In the genomic region with DNA sequence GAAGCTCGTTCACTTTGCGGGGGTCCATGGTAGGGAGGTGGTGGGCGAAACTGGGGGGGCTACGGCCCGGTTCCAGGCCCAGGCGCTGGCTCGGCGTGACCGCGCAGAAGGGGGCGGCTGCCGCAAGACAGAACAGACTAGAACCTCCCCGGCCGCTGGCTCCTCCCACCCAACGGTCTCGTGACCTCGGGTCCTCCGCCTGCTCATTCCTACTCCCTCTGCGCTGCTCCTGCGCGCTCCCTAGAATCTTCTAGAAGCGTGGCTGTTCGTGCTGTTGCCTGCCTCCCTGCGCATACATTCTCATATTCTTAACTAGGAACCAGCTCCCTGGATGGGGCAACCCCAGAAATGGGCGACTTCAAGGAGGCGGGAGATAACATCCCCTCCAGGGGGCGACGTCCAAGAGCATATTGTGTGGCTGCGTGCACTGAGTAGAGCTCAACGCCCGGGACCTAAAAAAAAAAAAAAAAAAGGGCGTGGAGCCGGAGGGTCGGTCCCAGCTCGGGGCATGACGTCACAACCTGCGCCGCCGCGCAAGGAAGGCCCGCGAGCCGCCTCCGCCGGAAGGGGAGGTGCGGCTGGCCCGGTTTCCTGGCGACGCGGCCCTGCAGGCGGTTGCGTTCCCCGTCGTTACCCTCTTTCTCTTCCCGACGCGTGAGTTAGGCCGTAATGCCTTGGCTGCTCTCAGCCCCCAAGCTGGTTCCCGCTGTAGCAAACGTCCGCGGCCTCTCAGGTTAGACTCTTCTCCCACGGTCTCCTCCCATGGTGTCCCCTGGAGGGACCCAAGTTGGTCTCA, we compare ENCODE assay signal across 1 cellular context.
A peak's percentile ranks its signal among the peaks of the same experiment; 100 is the strongest.
TF ChIP-seq lines count a peak whose summit lies in the region.

A gene (minus strand): TSS at position 127 of the 796 bp plus-strand sequence. CDS start 99 bp downstream, at position 28.
A gene (plus strand): TSS at position 636 of the 796 bp plus-strand sequence. CDS start 34 bp downstream, at position 670.

TF ChIP-seq in GM12878, 131 proteins besides CTCF, POLR2A, EP300 and RAD21 (continued from another document):
- TF ChIP-seq, protein P1, sequence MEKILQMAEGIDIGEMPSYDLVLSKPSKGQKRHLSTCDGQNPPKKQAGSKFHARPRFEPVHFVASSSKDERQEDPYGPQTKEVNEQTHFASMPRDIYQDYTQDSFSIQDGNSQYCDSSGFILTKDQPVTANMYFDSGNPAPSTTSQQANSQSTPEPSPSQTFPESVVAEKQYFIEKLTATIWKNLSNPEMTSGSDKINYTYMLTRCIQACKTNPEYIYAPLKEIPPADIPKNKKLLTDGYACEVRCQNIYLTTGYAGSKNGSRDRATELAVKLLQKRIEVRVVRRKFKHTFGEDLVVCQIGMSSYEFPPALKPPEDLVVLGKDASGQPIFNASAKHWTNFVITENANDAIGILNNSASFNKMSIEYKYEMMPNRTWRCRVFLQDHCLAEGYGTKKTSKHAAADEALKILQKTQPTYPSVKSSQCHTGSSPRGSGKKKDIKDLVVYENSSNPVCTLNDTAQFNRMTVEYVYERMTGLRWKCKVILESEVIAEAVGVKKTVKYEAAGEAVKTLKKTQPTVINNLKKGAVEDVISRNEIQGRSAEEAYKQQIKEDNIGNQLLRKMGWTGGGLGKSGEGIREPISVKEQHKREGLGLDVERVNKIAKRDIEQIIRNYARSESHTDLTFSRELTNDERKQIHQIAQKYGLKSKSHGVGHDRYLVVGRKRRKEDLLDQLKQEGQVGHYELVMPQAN (conservative IDR thresholded peaks at IDR 0.05), result peak; percentile 95
- TF ChIP-seq, protein P2, sequence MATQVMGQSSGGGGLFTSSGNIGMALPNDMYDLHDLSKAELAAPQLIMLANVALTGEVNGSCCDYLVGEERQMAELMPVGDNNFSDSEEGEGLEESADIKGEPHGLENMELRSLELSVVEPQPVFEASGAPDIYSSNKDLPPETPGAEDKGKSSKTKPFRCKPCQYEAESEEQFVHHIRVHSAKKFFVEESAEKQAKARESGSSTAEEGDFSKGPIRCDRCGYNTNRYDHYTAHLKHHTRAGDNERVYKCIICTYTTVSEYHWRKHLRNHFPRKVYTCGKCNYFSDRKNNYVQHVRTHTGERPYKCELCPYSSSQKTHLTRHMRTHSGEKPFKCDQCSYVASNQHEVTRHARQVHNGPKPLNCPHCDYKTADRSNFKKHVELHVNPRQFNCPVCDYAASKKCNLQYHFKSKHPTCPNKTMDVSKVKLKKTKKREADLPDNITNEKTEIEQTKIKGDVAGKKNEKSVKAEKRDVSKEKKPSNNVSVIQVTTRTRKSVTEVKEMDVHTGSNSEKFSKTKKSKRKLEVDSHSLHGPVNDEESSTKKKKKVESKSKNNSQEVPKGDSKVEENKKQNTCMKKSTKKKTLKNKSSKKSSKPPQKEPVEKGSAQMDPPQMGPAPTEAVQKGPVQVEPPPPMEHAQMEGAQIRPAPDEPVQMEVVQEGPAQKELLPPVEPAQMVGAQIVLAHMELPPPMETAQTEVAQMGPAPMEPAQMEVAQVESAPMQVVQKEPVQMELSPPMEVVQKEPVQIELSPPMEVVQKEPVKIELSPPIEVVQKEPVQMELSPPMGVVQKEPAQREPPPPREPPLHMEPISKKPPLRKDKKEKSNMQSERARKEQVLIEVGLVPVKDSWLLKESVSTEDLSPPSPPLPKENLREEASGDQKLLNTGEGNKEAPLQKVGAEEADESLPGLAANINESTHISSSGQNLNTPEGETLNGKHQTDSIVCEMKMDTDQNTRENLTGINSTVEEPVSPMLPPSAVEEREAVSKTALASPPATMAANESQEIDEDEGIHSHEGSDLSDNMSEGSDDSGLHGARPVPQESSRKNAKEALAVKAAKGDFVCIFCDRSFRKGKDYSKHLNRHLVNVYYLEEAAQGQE (IDR thresholded peaks at IDR 0.05; ENCODE audit: low read depth, low read length), result no peak
- TF ChIP-seq TCF7 (IDR thresholded peaks at IDR 0.05; ENCODE audit: borderline replicate concordance) (no peak), MEF2A (IDR thresholded peaks at IDR 0.05; ENCODE audit: insufficient read depth, low read depth, low read length) (peak; percentile 51; the same call in 1 of the 2 replicates), EZH2 (IDR thresholded peaks at IDR 0.05; ENCODE audit: borderline replicate concordance, control insufficient read depth, low read depth, low read length) (no peak), RFX5 (IDR thresholded peaks at IDR 0.05; ENCODE audit: low read depth, low read length) (no peak), GABPA (IDR thresholded peaks at IDR 0.05; ENCODE audit: low read depth) (peak; percentile 89), PAX8 (IDR thresholded peaks at IDR 0.05) (no peak), CREB1 (IDR thresholded peaks at IDR 0.05; ENCODE audit: low read depth) (peak; percentile 98), ETV6 (conservative IDR thresholded peaks at IDR 0.05 in 1 of 2, IDR thresholded peaks at IDR 0.05 in 1 of 2; ENCODE audit: borderline replicate concordance in 1 of 2, low read depth in 1 of 2) (no peak), HDAC2 (IDR thresholded peaks at IDR 0.05) (no peak), MTA2 (IDR thresholded peaks at IDR 0.05; ENCODE audit: low read depth) (no peak), ATF7 (IDR thresholded peaks at IDR 0.05; ENCODE audit: low read depth) (peak; percentile 98), BCL11A (IDR thresholded peaks at IDR 0.05; ENCODE audit: low read depth, low read length) (no peak), STAT1 (conservative IDR thresholded peaks at IDR 0.05) (peak; percentile 95; the same call in 1 of the 2 replicates), MTA3 (IDR thresholded peaks at IDR 0.05; ENCODE audit: borderline replicate concordance, low read length) (no peak), BHLHE40 (IDR thresholded peaks at IDR 0.05; ENCODE audit: borderline replicate concordance in 1 of 2, low read depth in 2 of 2, low read length in 1 of 2) (peak; percentile 83 to 95), RB1 (IDR thresholded peaks at IDR 0.05; ENCODE audit: borderline replicate concordance) (peak; percentile 16; the same call in 1 of the 2 replicates), SUZ12 (IDR thresholded peaks at IDR 0.05; ENCODE audit: unreplicated experiment) (no peak), DPF2 (IDR thresholded peaks at IDR 0.05) (peak; percentile 47; the same call in 1 of the 2 replicates), JUND (IDR thresholded peaks at IDR 0.05; ENCODE audit: low read depth, low read length) (0 out of 2 replicates have a peak, but pooled peaks have one; percentile 45), RUNX3 (IDR thresholded peaks at IDR 0.05; ENCODE audit: low read length) (peak; percentile 37), TAF1 (IDR thresholded peaks at IDR 0.05; ENCODE audit: borderline replicate concordance, low read depth, low read length) (no peak; the same call in none of the 2 replicates), PML (IDR thresholded peaks at IDR 0.05; ENCODE audit: low read length) (peak; percentile 41; the same call in 1 of the 2 replicates), WRNIP1 (IDR thresholded peaks at IDR 0.05; ENCODE audit: borderline replicate concordance, low read depth, low read length) (0 out of 2 replicates have a peak, but pooled peaks have one; percentile 93)
- TF ChIP-seq, protein P3, sequence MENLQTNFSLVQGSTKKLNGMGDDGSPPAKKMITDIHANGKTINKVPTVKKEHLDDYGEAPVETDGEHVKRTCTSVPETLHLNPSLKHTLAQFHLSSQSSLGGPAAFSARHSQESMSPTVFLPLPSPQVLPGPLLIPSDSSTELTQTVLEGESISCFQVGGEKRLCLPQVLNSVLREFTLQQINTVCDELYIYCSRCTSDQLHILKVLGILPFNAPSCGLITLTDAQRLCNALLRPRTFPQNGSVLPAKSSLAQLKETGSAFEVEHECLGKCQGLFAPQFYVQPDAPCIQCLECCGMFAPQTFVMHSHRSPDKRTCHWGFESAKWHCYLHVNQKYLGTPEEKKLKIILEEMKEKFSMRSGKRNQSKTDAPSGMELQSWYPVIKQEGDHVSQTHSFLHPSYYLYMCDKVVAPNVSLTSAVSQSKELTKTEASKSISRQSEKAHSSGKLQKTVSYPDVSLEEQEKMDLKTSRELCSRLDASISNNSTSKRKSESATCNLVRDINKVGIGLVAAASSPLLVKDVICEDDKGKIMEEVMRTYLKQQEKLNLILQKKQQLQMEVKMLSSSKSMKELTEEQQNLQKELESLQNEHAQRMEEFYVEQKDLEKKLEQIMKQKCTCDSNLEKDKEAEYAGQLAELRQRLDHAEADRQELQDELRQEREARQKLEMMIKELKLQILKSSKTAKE (IDR thresholded peaks at IDR 0.05; ENCODE audit: low read depth, poor library complexity, severe bottlenecking), result peak; percentile 66
- TF ChIP-seq, protein P4, sequence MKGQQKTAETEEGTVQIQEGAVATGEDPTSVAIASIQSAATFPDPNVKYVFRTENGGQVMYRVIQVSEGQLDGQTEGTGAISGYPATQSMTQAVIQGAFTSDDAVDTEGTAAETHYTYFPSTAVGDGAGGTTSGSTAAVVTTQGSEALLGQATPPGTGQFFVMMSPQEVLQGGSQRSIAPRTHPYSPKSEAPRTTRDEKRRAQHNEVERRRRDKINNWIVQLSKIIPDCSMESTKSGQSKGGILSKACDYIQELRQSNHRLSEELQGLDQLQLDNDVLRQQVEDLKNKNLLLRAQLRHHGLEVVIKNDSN (IDR thresholded peaks at IDR 0.05; ENCODE audit: borderline replicate concordance, extremely low read length, insufficient read depth, low read depth, low read length), result peak; percentile 67
- TF ChIP-seq, protein P5, sequence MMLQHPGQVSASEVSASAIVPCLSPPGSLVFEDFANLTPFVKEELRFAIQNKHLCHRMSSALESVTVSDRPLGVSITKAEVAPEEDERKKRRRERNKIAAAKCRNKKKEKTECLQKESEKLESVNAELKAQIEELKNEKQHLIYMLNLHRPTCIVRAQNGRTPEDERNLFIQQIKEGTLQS (IDR thresholded peaks at IDR 0.05; ENCODE audit: borderline replicate concordance, extremely low read depth, low read depth, low read length), result peak; percentile 74; the same call in 1 of the 2 replicates
- TF ChIP-seq, protein P6, sequence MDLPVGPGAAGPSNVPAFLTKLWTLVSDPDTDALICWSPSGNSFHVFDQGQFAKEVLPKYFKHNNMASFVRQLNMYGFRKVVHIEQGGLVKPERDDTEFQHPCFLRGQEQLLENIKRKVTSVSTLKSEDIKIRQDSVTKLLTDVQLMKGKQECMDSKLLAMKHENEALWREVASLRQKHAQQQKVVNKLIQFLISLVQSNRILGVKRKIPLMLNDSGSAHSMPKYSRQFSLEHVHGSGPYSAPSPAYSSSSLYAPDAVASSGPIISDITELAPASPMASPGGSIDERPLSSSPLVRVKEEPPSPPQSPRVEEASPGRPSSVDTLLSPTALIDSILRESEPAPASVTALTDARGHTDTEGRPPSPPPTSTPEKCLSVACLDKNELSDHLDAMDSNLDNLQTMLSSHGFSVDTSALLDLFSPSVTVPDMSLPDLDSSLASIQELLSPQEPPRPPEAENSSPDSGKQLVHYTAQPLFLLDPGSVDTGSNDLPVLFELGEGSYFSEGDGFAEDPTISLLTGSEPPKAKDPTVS (IDR thresholded peaks at IDR 0.05; ENCODE audit: low read depth, low read length), result peak; percentile 100
